In the genomic region with DNA sequence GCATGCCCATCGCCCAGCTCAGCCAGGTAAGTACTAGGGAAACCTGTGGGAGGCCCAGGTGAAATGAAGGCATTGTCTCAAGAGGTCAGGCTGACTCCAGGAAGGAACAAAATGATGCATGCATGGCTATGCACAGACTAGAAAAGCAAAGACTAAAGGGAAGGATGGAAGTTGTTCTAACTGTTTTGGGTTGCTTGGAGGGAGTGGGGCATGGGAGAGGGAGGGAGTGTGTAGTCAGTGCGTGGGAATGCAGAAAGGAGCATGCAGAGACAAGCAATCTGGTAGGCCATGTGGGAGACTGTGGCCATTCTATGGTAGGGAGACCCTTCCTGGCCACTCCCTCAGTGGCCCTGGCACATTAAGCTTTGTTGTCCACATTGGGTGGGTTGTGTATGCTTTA, we compare ENCODE assay signal across 18 cellular contexts. TPM values are rescaled to one million over a fixed set of nuclear protein-coding genes. Genes with fewer than 3 reads are reported as not detected.
DNase-seq lines count a peak whose midpoint lies in the region; ATAC-seq and TF ChIP-seq lines count a peak whose summit lies in the region.
"Had no signal": no experiment of that assay in that cellular context is flagged by ENCODE, and none has a peak within 500 bp of the region (broad histone marks: within the 10 kb centered on the region; RNA-seq: fewer than 3 reads in every experiment).

No MANE protein-coding gene starts in this region.

- in situ Hi-C loops in mammary epithelial cell (cut with MboI; ENCODE audit: low sequenced_read_pairs in 2 of 2), result no loop called here

- CTCF ChIA-PET in mammary epithelial cell (lab: Charles Lee; ENCODE audit: low non-redundant PET) (no interaction called here), MCF 10A (lab: Yijun Ruan, JAX) (interaction anchor here (0.6 to 6.6 kb wide), 4 partner anchors 12 to 191 kb away, joined by 3 to 54 read pairs (median 3); partner anchors contain the start of gene PEX26)

- H3K9me3 ChIP-seq in mammary epithelial cell (replicated peaks; ENCODE audit: insufficient read depth, low read length), result no peaks in the 10 kb centered on the region
- H3K9me3 ChIP-seq: BE2C, HAP-1 had no signal

- H3K4me3 ChIP-seq in mammary epithelial cell (replicated peaks in 1 of 3; ENCODE audit: insufficient read depth in 1 of 3, low read depth in 2 of 3, low read length in 3 of 3), result no peak overlapping the region
- H3K4me3 ChIP-seq: HAP-1 had no signal

- H3K27ac Mint-ChIP-seq in MCF 10A (ENCODE audit: low read depth, unreplicated experiment) (no peak overlapping the region), chondrocyte (ENCODE audit: unreplicated experiment) (no peak overlapping the region), neural crest cell (ENCODE audit: unreplicated experiment) (no peak overlapping the region)
- H3K27ac Mint-ChIP-seq: CD4-positive, alpha-beta T cell had no signal

- H3K27me3 ChIP-seq in mammary epithelial cell (ENCODE audit: insufficient read depth, low read length), result no peaks in the 10 kb centered on the region
- H3K27me3 ChIP-seq: BE2C had no signal

- WGBS in mammary epithelial cell (ENCODE audit: low coverage, missing lambda C conversion rate), result 17% methylated on average over 2 of the region's 2 CpGs

- no peak for TF ChIP-seq CTCF in mammary epithelial cell (conservative IDR thresholded peaks at IDR 0.05 in 1 of 2, IDR thresholded peaks at IDR 0.05 in 1 of 2; ENCODE audit: extremely low read depth in 1 of 2, insufficient read depth in 1 of 2, low read depth in 1 of 2, low read length in 2 of 2)
- TF ChIP-seq CTCF in MCF 10A (IDR thresholded peaks at IDR 0.05; ENCODE audit: unreplicated experiment), result no peak
- no peak for TF ChIP-seq CTCF in chondrocyte (IDR thresholded peaks at IDR 0.05)
- TF ChIP-seq CTCF in neural crest cell (conservative IDR thresholded peaks at IDR 0.05), result no peak

- ATAC-seq in GM21576 (IDR thresholded peaks at IDR 0.05; ENCODE audit: unreplicated experiment), result no peak
- ATAC-seq in GM18502 (IDR thresholded peaks at IDR 0.05; ENCODE audit: poor library complexity, unreplicated experiment), result no peak
- ATAC-seq: Panc1 had no signal

- no peaks in the 10 kb centered on the region for H3K36me3 Mint-ChIP-seq in MCF 10A (ENCODE audit: insufficient read depth, unreplicated experiment)
- no peaks in the 10 kb centered on the region for H3K36me3 Mint-ChIP-seq in chondrocyte (ENCODE audit: low read depth)
- H3K36me3 Mint-ChIP-seq in neural crest cell (ENCODE audit: low read depth), result no peaks in the 10 kb centered on the region

- intact Hi-C loops in mammary epithelial cell (cut with micrococcal nuclease) (loop anchor here (5.0 kb wide), 2 partner anchors 41 to 109 kb away; no protein-coding TSS in a partner anchor), MCF 10A (cut with micrococcal nuclease) (no loop called here)

- peak overlapping the region; percentile 62 for H2AFZ ChIP-seq in mammary epithelial cell (ENCODE audit: low read depth, low read length)

- H3K4me3 Mint-ChIP-seq in MCF 10A (ENCODE audit: unreplicated experiment), result no peak overlapping the region
- no peak overlapping the region for H3K4me3 Mint-ChIP-seq in chondrocyte (ENCODE audit: unreplicated experiment)
- peak overlapping the region; percentile 50 for H3K4me3 Mint-ChIP-seq in neural crest cell
- H3K4me3 Mint-ChIP-seq: CD4-positive, alpha-beta T cell had no signal

- POLR2A ChIA-PET in MCF 10A (lab: Yijun Ruan, JAX), result interaction anchor here (1.1 to 6.1 kb wide), 5 partner anchors 9 to 55 kb away, joined by 4 to 66 read pairs (median 37); partner anchors contain the start of gene PEX26

- peak overlapping the region; percentile 65 for H3K4me2 ChIP-seq in mammary epithelial cell (ENCODE audit: insufficient read depth, low read depth, low read length)

- H3K79me2 ChIP-seq in mammary epithelial cell (ENCODE audit: insufficient read depth, low read length), result peaks cover 39% of the 10 kb centered on the region

- dilution Hi-C loops in mammary epithelial cell (cut with HindIII; ENCODE audit: low sequenced_read_pairs), result loop anchor here (5.0 kb wide), 1 partner anchor 34 kb away; no protein-coding TSS in a partner anchor

- H4K20me1 ChIP-seq in mammary epithelial cell (ENCODE audit: insufficient read depth, low read length), result no peaks in the 10 kb centered on the region

- H3K4me1 Mint-ChIP-seq in MCF 10A (ENCODE audit: insufficient read depth, unreplicated experiment) (peaks cover 15% of the 10 kb centered on the region), chondrocyte (ENCODE audit: low read depth) (peaks cover 24% of the 10 kb centered on the region), neural crest cell (peaks cover 22% of the 10 kb centered on the region)

- BruUV-seq in mammary epithelial cell (replicated peaks; lab: Mats Ljungman, UMichigan), result no TSS peak
- BruUV-seq in MCF 10A (replicated peaks; lab: Mats Ljungman, UMichigan), result no TSS peak

- no peaks in the 10 kb centered on the region for H3K36me3 ChIP-seq in mammary epithelial cell (ENCODE audit: insufficient read depth, low read length)
- H3K36me3 ChIP-seq: BE2C, HAP-1 had no signal

- H3K27ac ChIP-seq in mammary epithelial cell (ENCODE audit: insufficient read depth, low read depth, low read length), result peak overlapping the region; percentile 74
- H3K27ac ChIP-seq: 22Rv1 had no signal

- H3K9ac ChIP-seq in mammary epithelial cell (ENCODE audit: insufficient read depth, low read length), result no peak overlapping the region

- H3K4me1 ChIP-seq in mammary epithelial cell (ENCODE audit: insufficient read depth, low read length), result peaks cover 41% of the 10 kb centered on the region
- H3K4me1 ChIP-seq: BE2C had no signal

- no peaks in the 10 kb centered on the region for H3K27me3 Mint-ChIP-seq in MCF 10A (ENCODE audit: insufficient read depth, unreplicated experiment)
- H3K27me3 Mint-ChIP-seq in chondrocyte (ENCODE audit: low read depth), result no peaks in the 10 kb centered on the region
- peaks cover 49% of the 10 kb centered on the region for H3K27me3 Mint-ChIP-seq in neural crest cell (ENCODE audit: low read depth)

- DNase-seq in mammary epithelial cell (peak; percentile 70), MCF 10A (ENCODE audit: unreplicated experiment) (no peak), chondrocyte (ENCODE audit: low spot score) (peak; percentile 4), neural crest cell (ENCODE audit: low read depth, low spot score) (no peak), COLO668 (lab: John Stamatoyannopoulos, UW; ENCODE audit: unreplicated experiment) (no peak)
- DNase-seq in stimulated activated CD4-positive, alpha-beta T cell treated with anti-CD3 and anti-CD28 coated beads, Interleukin-4, amount 100 ng/mL, for 1 hour, result no peak
- DNase-seq: BE2C; Calu3; CD4-positive, alpha-beta T cell; KG1; NCI-H1048; NCI-H510A treated with DMSO at 0.1 percent for 48 hours; Right ventricle myocardium superior had no signal

- H3K9me3 Mint-ChIP-seq in MCF 10A (ENCODE audit: unreplicated experiment) (no peaks in the 10 kb centered on the region), chondrocyte (ENCODE audit: low read depth) (no peaks in the 10 kb centered on the region), neural crest cell (no peaks in the 10 kb centered on the region)
- H3K9me3 Mint-ChIP-seq: CD4-positive, alpha-beta T cell had no signal

RNA-seq across cellular contexts. Expression of gene MICAL3, which starts 2.9 kb away (rescaled TPM):
- total RNA-seq in mammary epithelial cell, result 100 to 1,000 TPM in 1 of 2 donors, 10 to 100 TPM in 1; 67.2 to 102 TPM
- 31.3 TPM for polyA plus RNA-seq in mammary epithelial cell
- polyA minus RNA-seq in mammary epithelial cell, result 110 TPM
- total RNA-seq in MCF 10A (2022), result 54.1 and 62.1 TPM in 2 replicates
- total RNA-seq in chondrocyte, result 49.6 to 74.4 TPM (median 68.2 TPM) in 3 replicates
- 84.5 and 87.1 TPM in 2 replicates for total RNA-seq in neural crest cell

RNA-seq across cellular contexts. Expression of gene PEX26, which starts 56.4 kb away (rescaled TPM):
- total RNA-seq in mammary epithelial cell, result 10 to 100 TPM; 26.5 to 35.1 TPM
- 20.1 TPM for polyA plus RNA-seq in mammary epithelial cell
- 62.6 TPM for polyA minus RNA-seq in mammary epithelial cell
- 41.0 and 47.1 TPM in 2 replicates for total RNA-seq in MCF 10A (2022)
- 33.4 to 34.4 TPM (median 33.7 TPM) in 3 replicates for total RNA-seq in chondrocyte
- total RNA-seq in neural crest cell, result 44.9 and 46.0 TPM in 2 replicates

Comparison
In these comparisons a context has a peak if more than half of its experiments do, and no peak if none do; other contexts are left out.
1. DNase-seq: peak in mammary epithelial cell (single experiment) and chondrocyte (single experiment); none in MCF 10A (single experiment), neural crest cell (single experiment), COLO668 (single experiment) and stimulated activated CD4-positive, alpha-beta T cell treated with anti-CD3 and anti-CD28 coated beads, Interleukin-4, amount 100 ng/mL, for 1 hour (single experiment).